Comparison of ENCODE assay signal across 14 cellular contexts in the genomic region with DNA sequence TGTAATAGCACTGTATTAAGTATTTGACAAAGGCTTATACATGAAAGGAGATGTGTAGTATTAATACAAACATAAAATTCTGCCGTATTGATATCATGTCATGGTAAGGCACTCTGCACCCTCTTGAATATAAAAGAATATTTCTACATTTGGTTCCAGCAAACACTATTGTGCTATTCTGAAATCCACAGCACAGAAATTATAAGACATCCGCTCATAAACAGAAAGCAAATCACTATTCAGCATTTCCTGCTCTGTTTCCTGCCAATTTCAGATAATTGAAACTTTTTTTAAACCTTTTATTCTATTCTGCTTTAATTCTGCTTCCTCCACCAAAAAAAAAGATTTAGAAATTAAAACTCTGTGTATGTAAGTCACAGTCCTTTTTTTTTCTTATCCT. TPM values are rescaled to one million over a fixed set of nuclear protein-coding genes. Genes with fewer than 3 reads are reported as not detected.
DNase-seq lines count a peak whose midpoint lies in the region; ATAC-seq, FAIRE-seq and TF ChIP-seq lines count a peak whose summit lies in the region.
"Had no signal": no experiment of that assay in that cellular context is flagged by ENCODE, and none has a peak within 500 bp of the region (broad histone marks: within the 10 kb centered on the region; RNA-seq: fewer than 3 reads in every experiment).

No MANE protein-coding gene starts in this region.

- ATAC-seq in naive B cell (ENCODE audit: low read depth in 2 of 2) (peak; percentile 28 to 37), HG02840 (IDR thresholded peaks at IDR 0.05; ENCODE audit: low FRiP score, unreplicated experiment) (no peak)

- no peaks in the 10 kb centered on the region for H3K27me3 ChIP-seq in BLaER1 treated with 17β-estradiol and CSF1 and Interleukin-3, amounts not matched to agents 10 nM and 100 nM
- no peaks in the 10 kb centered on the region for H3K27me3 ChIP-seq in adrenal gland
- H3K27me3 ChIP-seq: dorsolateral prefrontal cortex had no signal

- H3K27ac Mint-ChIP-seq in naive B cell = peak overlapping the region; percentile 1 to 93 (median 84)
- H3K27ac Mint-ChIP-seq: progenitor cell of endocrine pancreas had no signal

- H3K36me3 Mint-ChIP-seq in naive B cell = peaks cover 12 to 14% of the 10 kb centered on the region in 2 donors

- peaks cover 28 to 33% (median 29%) of the 10 kb centered on the region in 3 donors for H3K4me1 Mint-ChIP-seq in naive B cell

- peaks cover 15 to 38% (median 30%) of the 10 kb centered on the region in 11 experiments for H3K9me3 ChIP-seq in BLaER1 treated with 17β-estradiol and CSF1 and Interleukin-3, amounts not matched to agents 10 nM and 100 nM (replicated peaks in 1 of 11)
- H3K9me3 ChIP-seq in adrenal gland (replicated peaks in 1 of 3) = no peaks in the 10 kb centered on the region

- no peaks in the 10 kb centered on the region for H3K27me3 Mint-ChIP-seq in naive B cell
- H3K27me3 Mint-ChIP-seq: progenitor cell of endocrine pancreas had no signal

- FAIRE-seq in GM12892 (lab: Jason Lieb, UNC) = no peak

- H3K9me3 Mint-ChIP-seq in naive B cell = peaks cover 1 to 9% (median 3%) of the 10 kb centered on the region in 7 donors

- intact Hi-C loops in adrenal gland (cut with DNase I) = no loop called here

- peaks cover 21 to 49% (median 32%) of the 10 kb centered on the region in 11 experiments for H3K36me3 ChIP-seq in BLaER1 treated with 17β-estradiol and CSF1 and Interleukin-3, amounts not matched to agents 10 nM and 100 nM
- no peaks in the 10 kb centered on the region for H3K36me3 ChIP-seq in adrenal gland (replicated peaks in 1 of 2)

- peak overlapping the region; percentile 48 to 84 (median 72) for H3K4me3 Mint-ChIP-seq in naive B cell

- no peak overlapping the region for H3K9ac ChIP-seq in BLaER1 treated with 17β-estradiol and CSF1 and Interleukin-3, amounts not matched to agents 10 nM and 100 nM

- 58 to 71% (median 65%) methylated on average over 2 of the region's 2 CpGs for WGBS in adrenal gland, 4 donors

- H3K4me2 ChIP-seq in BLaER1 treated with 17β-estradiol and CSF1 and Interleukin-3, amounts not matched to agents 10 nM and 100 nM = peak overlapping the region; percentile 28 to 76 (median 50); a peak in 19 of 22 replicates
- H3K4me2 ChIP-seq: PC-9 had no signal

- no peak for TF ChIP-seq CTCF in adrenal gland (IDR thresholded peaks at IDR 0.05)

- peak; percentile 12 for DNase-seq in Jurkat, Clone E6-1 (ENCODE audit: low read depth, low spot score)
- no peak for DNase-seq in adrenal gland
- DNase-seq in naive B cell = no peak
- no peak for DNase-seq in GM12892 (ENCODE audit: insufficient read length)
- DNase-seq in NCI-H1417 (lab: John Stamatoyannopoulos, UW) = no peak
- DNase-seq: activated CD4-positive, alpha-beta T cell treated with anti-CD3 and anti-CD28 coated beads for 4 hours; C1 segment of cervical spinal cord; dorsolateral prefrontal cortex; midbrain; NCI-H1105 treated with DMSO at 0.1 percent for 48 hours; PC-9 had no signal

- no peaks in the 10 kb centered on the region for H4K20me1 ChIP-seq in BLaER1 treated with 17β-estradiol and CSF1 and Interleukin-3, amounts not matched to agents 10 nM and 100 nM

- H3K4me3 ChIP-seq in BLaER1 treated with 17β-estradiol and CSF1 and Interleukin-3, amounts not matched to agents 10 nM and 100 nM = peak overlapping the region in 1 of 10 experiments; percentile 6; a peak in 1 of 20 replicates
- no peak overlapping the region for H3K4me3 ChIP-seq in Jurkat, Clone E6-1 (ENCODE audit: low read length)
- H3K4me3 ChIP-seq in adrenal gland = no peak overlapping the region
- H3K4me3 ChIP-seq: PC-9 had no signal

- no peak for TF ChIP-seq POLR2A in adrenal gland (IDR thresholded peaks at IDR 0.05)
- no peak for TF ChIP-seq POLR2A in GM12892 (IDR thresholded peaks at IDR 0.05; ENCODE audit: low read depth, low read length)

- H3K4me1 ChIP-seq in BLaER1 treated with 17β-estradiol and CSF1 and Interleukin-3, amounts not matched to agents 10 nM and 100 nM = peaks cover 15 to 28% (median 19%) of the 10 kb centered on the region in 10 experiments; a peak in 19 of 20 replicates
- H3K4me1 ChIP-seq in adrenal gland (replicated peaks in 1 of 2) = peaks cover 6 to 26% of the 10 kb centered on the region in 2 donors

- H3K27ac ChIP-seq in BLaER1 treated with 17β-estradiol and CSF1 and Interleukin-3, amounts not matched to agents 10 nM and 100 nM = peak overlapping the region in 8 of 11 experiments; percentile 3 to 58 (median 30); a peak in 9 of 22 replicates
- peak overlapping the region in 3 of 5 donors; percentile 33 to 52 (median 34) for H3K27ac ChIP-seq in adrenal gland
- H3K27ac ChIP-seq: PC-9 had no signal

RNA-seq across cellular contexts. Expression of gene PLEKHO1, which starts 39.6 kb away (rescaled TPM):
- 73.8 TPM for polyA plus RNA-seq in Jurkat, Clone E6-1 (2012; ENCODE audit: insufficient read depth, insufficient read length)
- total RNA-seq in adrenal gland = 100 to 1,000 TPM in 1 of 8 donors, 10 to 100 TPM in 7; 43.5 to 109 (median 79.9) TPM
- polyA plus RNA-seq in adrenal gland (100 to 1,000 TPM in 2 of 3 donors, 10 to 100 TPM in 1; 47.3 to 298 (median 227) TPM), naive B cell (ENCODE audit: low read depth in 6 of 6) (10 to 100 TPM; 64.9 to 97.5 (median 84.0) TPM)
- 70.9 TPM for polyA plus RNA-seq in GM12892 (2012; ENCODE audit: missing spikeins)

RNA-seq across cellular contexts. Expression of gene VPS45, which starts 42.5 kb away (rescaled TPM):
- polyA plus RNA-seq in Jurkat, Clone E6-1 (2012; ENCODE audit: insufficient read depth, insufficient read length) = 45.3 TPM
- 10 to 100 TPM; 36.5 to 77.6 (median 52.1) TPM for total RNA-seq in adrenal gland
- 10 to 100 TPM; 49.2 to 67.4 (median 59.2) TPM for polyA plus RNA-seq in adrenal gland
- 10 to 100 TPM; 20.8 to 35.5 (median 26.9) TPM for polyA plus RNA-seq in naive B cell (ENCODE audit: low read depth in 6 of 6)
- polyA plus RNA-seq in GM12892 (2012; ENCODE audit: missing spikeins) = 29.9 TPM
